Comparison of ENCODE assay signal across 13 cellular contexts in the genomic region with DNA sequence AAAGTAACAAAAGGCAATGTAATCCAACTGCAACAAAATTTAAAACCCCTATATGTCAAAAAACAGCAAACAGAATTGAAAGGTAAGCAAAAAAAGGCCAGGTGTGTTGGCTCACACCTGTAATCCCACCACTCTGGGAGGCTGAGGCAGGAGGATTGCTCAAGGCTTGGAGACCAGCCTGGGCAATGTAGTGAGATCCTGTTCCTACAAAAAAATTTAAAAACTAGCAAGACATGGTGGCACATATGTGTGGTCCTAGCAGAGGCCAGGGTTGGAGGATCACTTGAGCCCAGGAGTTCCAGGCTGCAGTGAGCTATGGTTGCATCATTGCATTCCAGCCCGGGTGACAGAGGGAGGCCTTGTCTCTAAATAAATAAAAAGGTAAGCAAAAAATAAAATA.
DNase-seq lines count a peak whose midpoint lies in the region; ATAC-seq and TF ChIP-seq lines count a peak whose summit lies in the region.
"Had no signal": no experiment of that assay in that cellular context is flagged by ENCODE, and none has a peak within 500 bp of the region (broad histone marks: within the 10 kb centered on the region; RNA-seq: fewer than 3 reads in every experiment).

No MANE protein-coding gene starts in this region.

- no peak for TF ChIP-seq POLR2A in breast epithelium (IDR thresholded peaks at IDR 0.05)

- H3K9me3 ChIP-seq in breast epithelium, result no peaks in the 10 kb centered on the region
- H3K9me3 ChIP-seq: esophagus muscularis mucosa had no signal

- H3K4me3 ChIP-seq in breast epithelium, result no peak overlapping the region
- H3K4me3 ChIP-seq: esophagus muscularis mucosa had no signal

- peaks cover 45% of the 10 kb centered on the region for H3K4me1 Mint-ChIP-seq in MCF 10A (ENCODE audit: insufficient read depth, unreplicated experiment)
- H3K4me1 Mint-ChIP-seq in activated CD4-positive, alpha-beta memory T cell treated with anti-CD3 and anti-CD28 coated beads for 36 hours (ENCODE audit: low read depth), result peaks cover 75% of the 10 kb centered on the region

- H3K27ac ChIP-seq in breast epithelium, result peak overlapping the region in 1 of 2 donors; percentile 36

- DNase-seq in MCF 10A (ENCODE audit: unreplicated experiment) (no peak), breast epithelium (ENCODE audit: low spot score in 2 of 2) (no peak), left lobe of liver (ENCODE audit: low spot score) (no peak), NCI-H2029 treated with DMSO at 0.1 percent for 48 hours (lab: John Stamatoyannopoulos, UW) (no peak), superior temporal gyrus (ENCODE audit: extremely low spot score) (no peak), NCI-H1048 (lab: John Stamatoyannopoulos, UW) (no peak), NCI-H1092 (lab: John Stamatoyannopoulos, UW) (no peak)
- DNase-seq in activated CD4-positive, alpha-beta memory T cell treated with anti-CD3 and anti-CD28 coated beads for 36 hours, result no peak
- DNase-seq: H9; NCI-H2171 treated with DMSO at 0.1 percent for 48 hours; stimulated activated CD4-positive, alpha-beta T cell treated with anti-CD3 and anti-CD28 coated beads, Interleukin-15, amount 100 ng/mL, for 24 hours had no signal

- BruUV-seq in MCF 10A (replicated peaks; lab: Mats Ljungman, UMichigan), result no TSS peak

- TF ChIP-seq CTCF in MCF 10A (IDR thresholded peaks at IDR 0.05; ENCODE audit: unreplicated experiment) (no peak), breast epithelium (IDR thresholded peaks at IDR 0.05) (no peak)

- no peaks in the 10 kb centered on the region for H3K4me1 ChIP-seq in breast epithelium

- CTCF ChIA-PET in MCF 10A (lab: Yijun Ruan, JAX), result interaction anchor here (0.6 to 7.6 kb wide), 8 partner anchors 13 to 61 kb away, joined by 3 to 87 read pairs (median 6); no protein-coding TSS in a partner anchor
- CTCF ChIA-PET in activated CD4-positive, alpha-beta memory T cell treated with anti-CD3 and anti-CD28 coated beads for 36 hours (lab: Charles Lee), result interaction anchor here (0.7 to 2.7 kb wide), 5 partner anchors 34 to 94 kb away, joined by 3 to 11 read pairs (median 6); no protein-coding TSS in a partner anchor

- H3K36me3 Mint-ChIP-seq in MCF 10A (ENCODE audit: insufficient read depth, unreplicated experiment), result peaks cover 56% of the 10 kb centered on the region
- peaks cover 74% of the 10 kb centered on the region for H3K36me3 Mint-ChIP-seq in activated CD4-positive, alpha-beta memory T cell treated with anti-CD3 and anti-CD28 coated beads for 36 hours
- H3K36me3 Mint-ChIP-seq: mesothelial cell of epicardium had no signal

- H3K9me3 Mint-ChIP-seq in MCF 10A (ENCODE audit: unreplicated experiment), result no peaks in the 10 kb centered on the region
- no peaks in the 10 kb centered on the region for H3K9me3 Mint-ChIP-seq in activated CD4-positive, alpha-beta memory T cell treated with anti-CD3 and anti-CD28 coated beads for 36 hours
- H3K9me3 Mint-ChIP-seq: H9, mesothelial cell of epicardium had no signal

- H3K27me3 ChIP-seq in breast epithelium, result no peaks in the 10 kb centered on the region
- H3K27me3 ChIP-seq: esophagus muscularis mucosa had no signal

- H3K4me3 Mint-ChIP-seq in MCF 10A (ENCODE audit: unreplicated experiment), result no peak overlapping the region
- H3K4me3 Mint-ChIP-seq in activated CD4-positive, alpha-beta memory T cell treated with anti-CD3 and anti-CD28 coated beads for 36 hours, result peak overlapping the region; percentile 52
- H3K4me3 Mint-ChIP-seq: H9, mesothelial cell of epicardium had no signal

- ATAC-seq in left lobe of liver, result peak; percentile 12

- intact Hi-C loops in MCF 10A (cut with micrococcal nuclease), result no loop called here
- intact Hi-C loops in breast epithelium (cut with DNase I; ENCODE audit: low total_unique reads), result no loop called here
- intact Hi-C loops in activated CD4-positive, alpha-beta memory T cell treated with anti-CD3 and anti-CD28 coated beads for 36 hours (cut with micrococcal nuclease), result loop anchor here (10.0 kb wide), 1 partner anchor 51 kb away; no protein-coding TSS in a partner anchor

- peak overlapping the region; percentile 66 for H3K27ac Mint-ChIP-seq in MCF 10A (ENCODE audit: low read depth, unreplicated experiment)
- peak overlapping the region; percentile 91 for H3K27ac Mint-ChIP-seq in activated CD4-positive, alpha-beta memory T cell treated with anti-CD3 and anti-CD28 coated beads for 36 hours
- H3K27ac Mint-ChIP-seq: mesothelial cell of epicardium had no signal

- no peaks in the 10 kb centered on the region for H3K36me3 ChIP-seq in breast epithelium

- POLR2A ChIA-PET in MCF 10A (lab: Yijun Ruan, JAX), result interaction anchor here (0.7 to 8.3 kb wide), 13 partner anchors 8 to 381 kb away, joined by 3 to 178 read pairs (median 5); partner anchors contain the start of gene MKLN1
- POLR2A ChIA-PET in activated CD4-positive, alpha-beta memory T cell treated with anti-CD3 and anti-CD28 coated beads for 36 hours (lab: Charles Lee), result interaction anchor here (1.4 to 17.8 kb wide), 8 partner anchors 8 to 86 kb away, joined by 4 to 299 read pairs (median 6); no protein-coding TSS in a partner anchor

- H3K27me3 Mint-ChIP-seq in MCF 10A (ENCODE audit: insufficient read depth, unreplicated experiment), result no peaks in the 10 kb centered on the region
- no peaks in the 10 kb centered on the region for H3K27me3 Mint-ChIP-seq in activated CD4-positive, alpha-beta memory T cell treated with anti-CD3 and anti-CD28 coated beads for 36 hours
